In the genomic region with DNA sequence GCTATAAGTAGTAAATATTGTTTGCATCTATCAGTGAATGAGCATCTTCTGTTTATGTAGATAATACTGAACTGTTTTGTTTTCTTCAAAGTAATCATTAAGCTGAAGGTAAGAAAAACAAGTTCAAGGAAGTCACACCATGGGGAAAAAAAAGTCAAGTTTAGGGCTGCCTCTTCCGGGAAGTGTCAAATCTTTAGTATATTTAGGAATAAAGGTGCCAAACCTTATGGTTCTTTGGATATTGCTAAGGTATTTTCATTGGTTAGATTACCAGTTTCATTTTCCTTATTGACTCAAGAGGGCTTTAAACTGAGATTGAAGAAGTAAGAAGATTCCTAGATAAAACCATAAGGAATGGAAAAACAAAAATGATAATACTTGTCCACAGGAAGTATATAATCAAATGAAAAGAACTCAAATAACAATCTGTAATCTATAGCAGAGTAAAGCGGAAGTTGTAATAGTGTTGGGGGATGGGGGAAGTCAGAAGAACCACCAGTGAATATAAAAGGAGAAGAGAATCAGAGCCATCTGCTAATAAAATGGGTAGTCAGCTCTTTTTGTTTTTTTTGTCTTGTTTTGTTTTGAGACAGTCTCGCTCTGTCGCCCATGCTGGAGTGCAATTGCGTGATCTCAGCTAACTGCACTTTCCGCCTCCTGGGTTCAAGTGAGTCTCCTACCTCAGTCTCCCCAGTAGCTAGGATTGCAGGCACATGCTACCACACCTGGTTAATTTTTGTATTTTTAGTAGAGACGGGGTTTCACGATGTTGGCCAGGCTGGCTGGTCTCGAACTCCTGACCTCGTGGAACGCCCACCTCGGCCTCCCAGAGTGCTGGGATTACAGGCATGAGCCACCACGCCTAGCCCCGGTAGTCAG, we compare ENCODE assay signal across 8 cellular contexts. TPM values are rescaled to one million over a fixed set of nuclear protein-coding genes. Genes with fewer than 3 reads are reported as not detected.
DNase-seq lines count a peak whose midpoint lies in the region; ATAC-seq and TF ChIP-seq lines count a peak whose summit lies in the region.

No MANE protein-coding gene starts in this region.

- no peak for ATAC-seq in foreskin keratinocyte

- H3K27me3 ChIP-seq in DOHH2 (ENCODE audit: control insufficient read depth, low read length) (no peaks in the 10 kb centered on the region), neuron (ENCODE audit: insufficient read depth, low read length) (no peaks in the 10 kb centered on the region), foreskin keratinocyte (no peaks in the 10 kb centered on the region)

- H2AFZ ChIP-seq in neuron (ENCODE audit: low read depth, low read length) = no peak overlapping the region

- H3K9me3 ChIP-seq in DOHH2 (ENCODE audit: control insufficient read depth, insufficient read depth, low read length) (no peaks in the 10 kb centered on the region), neuron (ENCODE audit: low read length) (no peaks in the 10 kb centered on the region)

- peaks cover 37% of the 10 kb centered on the region for H3F3A ChIP-seq in DOHH2 (ENCODE audit: control insufficient read depth, insufficient read depth)

- H3K27ac ChIP-seq in DOHH2 (ENCODE audit: low read depth, low read length) (peak overlapping the region; percentile 91), foreskin keratinocyte (no peak overlapping the region)

- H3K9me3 Mint-ChIP-seq in brain = no peaks in the 10 kb centered on the region

- peak; percentile 87 for DNase-seq in NAMALWA (ENCODE audit: low spot score)
- DNase-seq in effector CD8-positive, alpha-beta T cell (lab: John Stamatoyannopoulos, UW) = no peak
- no peak for DNase-seq in NCI-H510A treated with DMSO at 0.1 percent for 48 hours (lab: John Stamatoyannopoulos, UW)
- DNase-seq in foreskin keratinocyte = no peak
- no peak for DNase-seq in SW 1271 (lab: John Stamatoyannopoulos, UW)

- no peaks in the 10 kb centered on the region for H3K27me3 Mint-ChIP-seq in brain

- peaks cover 56% of the 10 kb centered on the region for H3K4me1 ChIP-seq in DOHH2 (ENCODE audit: control insufficient read depth, low read length)
- H3K4me1 ChIP-seq in neuron (ENCODE audit: insufficient read depth, low read length) = peaks cover 27% of the 10 kb centered on the region
- no peaks in the 10 kb centered on the region for H3K4me1 ChIP-seq in foreskin keratinocyte

- TF ChIP-seq CTCF in DOHH2 (IDR thresholded peaks at IDR 0.05; ENCODE audit: low read depth, low read length, poor library complexity, severe bottlenecking) (no peak), brain (conservative IDR thresholded peaks at IDR 0.05) (no peak), foreskin keratinocyte (conservative IDR thresholded peaks at IDR 0.05) (no peak)

- peaks cover 15% of the 10 kb centered on the region for H3K4me1 Mint-ChIP-seq in brain

- peaks cover 86% of the 10 kb centered on the region for H3K36me3 ChIP-seq in DOHH2 (ENCODE audit: control insufficient read depth, low read length)
- peaks cover 18% of the 10 kb centered on the region for H3K36me3 ChIP-seq in neuron (ENCODE audit: insufficient read depth, low read length)

- no peaks in the 10 kb centered on the region for H3K9me2 ChIP-seq in DOHH2 (replicated peaks; ENCODE audit: control insufficient read depth, low read length)

- peaks cover 10% of the 10 kb centered on the region for H4K20me1 ChIP-seq in DOHH2 (ENCODE audit: control insufficient read depth, insufficient read depth, low read depth, low read length)

- H3K4me3 ChIP-seq in DOHH2 (ENCODE audit: low read length) (peak overlapping the region; percentile 87), neuron (ENCODE audit: low read length) (peak overlapping the region; percentile 71)

- H3K4me2 ChIP-seq in DOHH2 (ENCODE audit: low read length) = peak overlapping the region; percentile 97

- peaks cover 29% of the 10 kb centered on the region for H3K36me3 Mint-ChIP-seq in brain

- H3K79me2 ChIP-seq in DOHH2 (ENCODE audit: control insufficient read depth, low read length) = peaks cover 90% of the 10 kb centered on the region

- H3K4me3 Mint-ChIP-seq in brain = peak overlapping the region in 1 of 5 experiments; percentile 66

- peak overlapping the region in 3 of 5 experiments; percentile 16 to 80 (median 59) for H3K27ac Mint-ChIP-seq in brain

RNA-seq across cellular contexts. Expression of gene ATM, which starts 2.3 kb away (rescaled TPM):
- 6.2 TPM for polyA plus RNA-seq in brain (ENCODE audit: insufficient read depth, low read depth, low replicate concordance)
- total RNA-seq in foreskin keratinocyte = 21.9 and 24.1 TPM in 2 replicates
- 4.9 and 6.5 TPM in 2 replicates for polyA plus RNA-seq in foreskin keratinocyte

RNA-seq across cellular contexts. Expression of gene NPAT, which starts 2.7 kb away (rescaled TPM):
- polyA plus RNA-seq in brain (ENCODE audit: insufficient read depth, low read depth, low replicate concordance) (5.9 TPM), foreskin keratinocyte (2.2 and 2.5 TPM in 2 replicates)
- total RNA-seq in foreskin keratinocyte = 13.8 and 14.8 TPM in 2 replicates
